Comparison of ENCODE assay signal across 1 cellular context in genomic region chr1:212254853-212255363, GRCh38.
TF ChIP-seq lines count a peak whose summit lies in the region.

No MANE protein-coding gene starts in this region.

TF ChIP-seq in HepG2, 621 proteins besides CTCF, POLR2A, EP300 and RAD21 (continued from another document):
- no peak for TF ChIP-seq CREB3 (CRISPR knock-in tag; IDR thresholded peaks at IDR 0.05)
- no peak for TF ChIP-seq SOX13 (IDR thresholded peaks at IDR 0.05)
- peak in 1 of 2 experiments; percentile 92; a peak in 2 of 4 replicates for TF ChIP-seq SOX13 (CRISPR knock-in tag; conservative IDR thresholded peaks at IDR 0.05 in 1 of 2, IDR thresholded peaks at IDR 0.05 in 1 of 2)
- TF ChIP-seq RXRA (CRISPR knock-in tag; IDR thresholded peaks at IDR 0.05): peak; percentile 67; the same call in 1 of the 2 replicates
- peak; percentile 58; the same call in 1 of the 2 replicates for TF ChIP-seq MTA1 (CRISPR knock-in tag; IDR thresholded peaks at IDR 0.05; ENCODE audit: borderline replicate concordance)
- TF ChIP-seq SOX6 (IDR thresholded peaks at IDR 0.05): no peak
- peak; percentile 86 for TF ChIP-seq SOX6 (CRISPR knock-in tag; IDR thresholded peaks at IDR 0.05)
- peak; percentile 90 for TF ChIP-seq NCOA2 (CRISPR knock-in tag; IDR thresholded peaks at IDR 0.05)
- 0 out of 2 replicates have a peak, but pooled peaks have one; percentile 23 for TF ChIP-seq ZNF746 (CRISPR knock-in tag; IDR thresholded peaks at IDR 0.05)
- no peak for TF ChIP-seq TOE1 (CRISPR knock-in tag; IDR thresholded peaks at IDR 0.05)
- 0 out of 2 replicates have a peak, but pooled peaks have one; percentile 26 for TF ChIP-seq ZKSCAN5 (CRISPR knock-in tag; IDR thresholded peaks at IDR 0.05)
- TF ChIP-seq GATA4 (IDR thresholded peaks at IDR 0.05; ENCODE audit: borderline replicate concordance, low read depth): peak; percentile 73; the same call in 1 of the 2 replicates
- TF ChIP-seq ZSCAN22 (CRISPR knock-in tag; IDR thresholded peaks at IDR 0.05): no peak
- TF ChIP-seq ZNF431 (CRISPR knock-in tag; IDR thresholded peaks at IDR 0.05; ENCODE audit: borderline replicate concordance, low read depth): no peak
- TF ChIP-seq TBL1XR1 (IDR thresholded peaks at IDR 0.05; ENCODE audit: borderline replicate concordance, low read length, partially characterized antibody): peak; percentile 67
- peak; percentile 81 for TF ChIP-seq JUND (CRISPR knock-in tag; IDR thresholded peaks at IDR 0.05)
- no peak for TF ChIP-seq CENPT (CRISPR knock-in tag; IDR thresholded peaks at IDR 0.05; ENCODE audit: low read depth)
- peak; percentile 91 for TF ChIP-seq ZBTB7A (CRISPR knock-in tag; IDR thresholded peaks at IDR 0.05)
- 0 out of 2 replicates have a peak, but pooled peaks have one; percentile 43 for TF ChIP-seq SIX4 (CRISPR knock-in tag; IDR thresholded peaks at IDR 0.05)
- TF ChIP-seq MLX (CRISPR knock-in tag; IDR thresholded peaks at IDR 0.05): peak; percentile 61; the same call in 1 of the 2 replicates
- no peak for TF ChIP-seq ZFP91 (CRISPR knock-in tag; IDR thresholded peaks at IDR 0.05; ENCODE audit: borderline replicate concordance)
- 0 out of 2 replicates have a peak, but pooled peaks have one; percentile 48 for TF ChIP-seq ZNF292 (CRISPR knock-in tag; IDR thresholded peaks at IDR 0.05; ENCODE audit: borderline replicate concordance, low read depth)
- peak; percentile 68; the same call in 1 of the 2 replicates for TF ChIP-seq HOXD1 (CRISPR knock-in tag; IDR thresholded peaks at IDR 0.05)
